ENCODE assay signal across 9 cellular contexts in genomic region chr2:233084488-233084887, GRCh38. TPM values are rescaled to one million over a fixed set of nuclear protein-coding genes. Genes with fewer than 3 reads are reported as not detected.
DNase-seq lines count a peak whose midpoint lies in the region; ATAC-seq and TF ChIP-seq lines count a peak whose summit lies in the region.
"Had no signal": no experiment of that assay in that cellular context is flagged by ENCODE, and none has a peak within 500 bp of the region (broad histone marks: within the 10 kb centered on the region; RNA-seq: fewer than 3 reads in every experiment).

No MANE protein-coding gene starts in this region.

- no peak overlapping the region for H3K4me3 ChIP-seq in thyroid gland (replicated peaks in 1 of 3)

- H3K4me3 Mint-ChIP-seq in activated T-cell treated with anti-CD3 and anti-CD28 coated beads, Interleukin-2, amount 50 U/mL, for 24 hours = peak overlapping the region; percentile 65

- peak; percentile 31 for ATAC-seq in left colon

- no peaks in the 10 kb centered on the region for H3K27me3 ChIP-seq in thyroid gland

- peaks cover 0 to 18% of the 10 kb centered on the region in 2 donors for H3K4me1 ChIP-seq in thyroid gland

- H3K36me3 ChIP-seq in thyroid gland = no peaks in the 10 kb centered on the region

- H3K27ac Mint-ChIP-seq in activated T-cell treated with anti-CD3 and anti-CD28 coated beads, Interleukin-2, amount 50 U/mL, for 24 hours = peak overlapping the region; percentile 90

- WGBS in thyroid gland, 2 donors = 23 to 32% methylated on average over 13 of the region's 13 CpGs

- H3K4me1 Mint-ChIP-seq in activated T-cell treated with anti-CD3 and anti-CD28 coated beads, Interleukin-2, amount 50 U/mL, for 24 hours (ENCODE audit: low read depth) = peaks cover 85% of the 10 kb centered on the region

- intact Hi-C loops in left colon (cut with DNase I, micrococcal nuclease) = no loop called here
- intact Hi-C loops in thyroid gland (cut with DNase I) = no loop called here

- no peaks in the 10 kb centered on the region for H3K9me3 Mint-ChIP-seq in activated T-cell treated with anti-CD3 and anti-CD28 coated beads, Interleukin-2, amount 50 U/mL, for 24 hours

- H3K9me3 ChIP-seq in thyroid gland = no peaks in the 10 kb centered on the region

- peaks cover 85% of the 10 kb centered on the region for H3K36me3 Mint-ChIP-seq in activated T-cell treated with anti-CD3 and anti-CD28 coated beads, Interleukin-2, amount 50 U/mL, for 24 hours (ENCODE audit: low read depth)

- peak overlapping the region; percentile 39 to 70 (median 58) for H3K27ac ChIP-seq in thyroid gland

- TF ChIP-seq CTCF in thyroid gland (IDR thresholded peaks at IDR 0.05) = no peak

- H3K27me3 Mint-ChIP-seq in activated T-cell treated with anti-CD3 and anti-CD28 coated beads, Interleukin-2, amount 50 U/mL, for 24 hours = no peaks in the 10 kb centered on the region

- DNase-seq in activated naive CD4-positive, alpha-beta T cell treated with Interleukin-2 at 50 U/mL for 16 hours = peak; percentile 46
- DNase-seq in activated naive CD4-positive, alpha-beta T cell treated with anti-CD3 and anti-CD28 coated beads, Interleukin-2, amount 50 U/mL, for 16 hours = no peak
- peak; percentile 55 for DNase-seq in activated T-cell treated with anti-CD3 and anti-CD28 coated beads, Interleukin-2, amount 50 U/mL, for 24 hours
- DNase-seq in left colon (peak; percentile 49 to 64), thyroid gland (peak; percentile 34 to 37), NCI-H1694 (lab: John Stamatoyannopoulos, UW) (no peak), NCI-H82 treated with DMSO at 0.1 percent for 48 hours (lab: John Stamatoyannopoulos, UW; ENCODE audit: unreplicated experiment) (no peak), NCI-H446 treated with DMSO at 0.1 percent for 48 hours (lab: John Stamatoyannopoulos, UW) (no peak)

- TF ChIP-seq POLR2A in thyroid gland (IDR thresholded peaks at IDR 0.05) = no peak

RNA-seq across cellular contexts. Expression of gene INPP5D, which starts 24.3 kb away (rescaled TPM):
- 10 to 100 TPM in 1 of 2 donors, 1 to 10 TPM in 1; 6.6 to 10.6 TPM for total RNA-seq in left colon
- total RNA-seq in thyroid gland = 10 to 100 TPM in 2 of 4 donors, 1 to 10 TPM in 2; 7.1 to 13.4 (median 10.5) TPM

RNA-seq across cellular contexts. Expression of gene NEU2, which starts 52.0 kb away (rescaled TPM):
- not detected for total RNA-seq in left colon
- not detected for total RNA-seq in thyroid gland
- total RNA-seq: urinary bladder had no signal

Comparison
In these comparisons a context has a peak if more than half of its experiments do, and no peak if none do; other contexts are left out.
1. DNase-seq: peak in activated naive CD4-positive, alpha-beta T cell treated with Interleukin-2 at 50 U/mL for 16 hours (single experiment), activated T-cell treated with anti-CD3 and anti-CD28 coated beads, Interleukin-2, amount 50 U/mL, for 24 hours (single experiment), left colon (2 of 2) and thyroid gland (2 of 2); none in activated naive CD4-positive, alpha-beta T cell treated with anti-CD3 and anti-CD28 coated beads, Interleukin-2, amount 50 U/mL, for 16 hours (single experiment), NCI-H1694 (single experiment), NCI-H82 treated with DMSO at 0.1 percent for 48 hours (single experiment) and NCI-H446 treated with DMSO at 0.1 percent for 48 hours (single experiment).